ENCODE assay signal across 1 cellular context in genomic region chr3:184275302-184275701, GRCh38.
TF ChIP-seq lines count a peak whose summit lies in the region.

No MANE protein-coding gene starts in this region.

TF ChIP-seq in GM23338, 12 proteins besides CTCF, POLR2A, EP300 and RAD21 (continued from another document):
- no peak for TF ChIP-seq ZNF462 (CRISPR knock-in tag; IDR thresholded peaks at IDR 0.05)
- TF ChIP-seq JUNB (IDR thresholded peaks at IDR 0.05; ENCODE audit: unreplicated experiment), result no peak
- TF ChIP-seq CREB1 (CRISPR knock-in tag; IDR thresholded peaks at IDR 0.05; ENCODE audit: low read depth), result no peak
- no peak for TF ChIP-seq ZNF114 (CRISPR knock-in tag; IDR thresholded peaks at IDR 0.05)
- TF ChIP-seq ETS1 (IDR thresholded peaks at IDR 0.05), result no peak
